15 cellular contexts compared by ENCODE assay signal in the genomic region with DNA sequence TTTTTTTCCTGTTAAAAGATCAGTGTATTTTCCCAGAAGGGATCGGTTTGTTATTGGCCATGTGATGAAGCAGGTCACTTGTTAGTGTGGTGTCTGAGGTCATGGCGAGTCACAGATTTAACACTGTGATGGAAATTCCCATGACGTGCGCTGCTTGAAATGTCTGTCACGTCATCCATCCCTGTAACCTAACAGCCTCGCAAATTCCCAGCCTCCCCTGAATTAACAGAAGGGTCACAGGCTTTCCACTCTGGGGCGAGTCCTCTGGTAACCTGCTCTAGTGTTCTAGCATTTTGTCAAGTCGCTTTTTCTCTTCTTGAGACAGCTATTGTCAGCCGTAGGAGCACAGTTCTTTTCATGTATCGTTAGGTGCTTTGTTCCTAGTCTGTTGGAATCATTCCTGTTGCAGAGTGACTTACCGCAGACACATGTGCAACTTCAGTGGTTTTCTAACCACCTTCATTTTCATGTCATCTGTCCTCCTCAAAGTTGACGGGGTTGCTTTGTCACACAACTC.
A peak's percentile ranks its signal among the peaks of the same experiment; 100 is the strongest.
DNase-seq lines count a peak whose midpoint lies in the region; ATAC-seq, FAIRE-seq and TF ChIP-seq lines count a peak whose summit lies in the region.
"Had no signal": no experiment of that assay in that cellular context is flagged by ENCODE, and none has a peak within 500 bp of the region (broad histone marks: within the 10 kb centered on the region; RNA-seq: fewer than 3 reads in every experiment).

No MANE protein-coding gene starts in this region.

- ATAC-seq in activated CD4-positive, alpha-beta T cell treated with anti-CD3 and anti-CD28 coated beads for 36 hours = peak; percentile 77
- ATAC-seq in left lung (no peak), GM18511 (IDR thresholded peaks at IDR 0.05; ENCODE audit: unreplicated experiment) (no peak)

- CTCF ChIA-PET in activated CD4-positive, alpha-beta T cell treated with anti-CD3 and anti-CD28 coated beads for 36 hours (lab: Charles Lee) = interaction anchor here (0.6 to 1.0 kb wide), 2 partner anchors 17 to 97 kb away, joined by 3 to 4 read pairs; no protein-coding TSS in a partner anchor
- CTCF ChIA-PET in activated CD4-positive, alpha-beta memory T cell treated with anti-CD3 and anti-CD28 coated beads for 36 hours (lab: Charles Lee) = interaction anchor here (0.8 kb wide), 1 partner anchor 136 kb away, joined by 3 read pairs; no protein-coding TSS in a partner anchor

- peak overlapping the region; percentile 51 for H3K27ac ChIP-seq in epithelial cell of prostate
- H3K27ac ChIP-seq in left lung = no peak overlapping the region

- POLR2A ChIA-PET in activated CD4-positive, alpha-beta T cell treated with anti-CD3 and anti-CD28 coated beads for 36 hours (lab: Charles Lee) = no interaction called here
- POLR2A ChIA-PET in activated CD4-positive, alpha-beta memory T cell treated with anti-CD3 and anti-CD28 coated beads for 36 hours (lab: Charles Lee) = interaction anchor here (0.8 to 1.5 kb wide), 4 partner anchors 13 to 145 kb away, joined by 3 to 4 read pairs (median 4); a partner anchor contains a TSS

- peak overlapping the region; percentile 50 for H3K4me3 Mint-ChIP-seq in activated CD4-positive, alpha-beta T cell treated with anti-CD3 and anti-CD28 coated beads for 36 hours
- H3K4me3 Mint-ChIP-seq in activated CD4-positive, alpha-beta memory T cell treated with anti-CD3 and anti-CD28 coated beads for 36 hours = no peak overlapping the region

- H3K4me1 ChIP-seq in left lung = no peaks in the 10 kb centered on the region

- no peak overlapping the region for H3K4me3 ChIP-seq in left lung
- H3K4me3 ChIP-seq: MG63 had no signal

- peaks cover 0 to 6% of the 10 kb centered on the region in 2 donors for H3K9me3 ChIP-seq in left lung

- H3K9me3 Mint-ChIP-seq in activated CD4-positive, alpha-beta T cell treated with anti-CD3 and anti-CD28 coated beads for 36 hours (ENCODE audit: low read depth) = peaks cover 12% of the 10 kb centered on the region
- H3K9me3 Mint-ChIP-seq in activated CD4-positive, alpha-beta memory T cell treated with anti-CD3 and anti-CD28 coated beads for 36 hours = peaks cover 11% of the 10 kb centered on the region

- peak overlapping the region; percentile 89 for H3K27ac Mint-ChIP-seq in activated CD4-positive, alpha-beta T cell treated with anti-CD3 and anti-CD28 coated beads for 36 hours
- H3K27ac Mint-ChIP-seq in activated CD4-positive, alpha-beta memory T cell treated with anti-CD3 and anti-CD28 coated beads for 36 hours = peak overlapping the region; percentile 85

- H3K36me3 Mint-ChIP-seq in activated CD4-positive, alpha-beta T cell treated with anti-CD3 and anti-CD28 coated beads for 36 hours (ENCODE audit: low read depth) = peaks cover 56% of the 10 kb centered on the region
- peaks cover 44% of the 10 kb centered on the region for H3K36me3 Mint-ChIP-seq in activated CD4-positive, alpha-beta memory T cell treated with anti-CD3 and anti-CD28 coated beads for 36 hours

- intact Hi-C loops in activated CD4-positive, alpha-beta T cell treated with anti-CD3 and anti-CD28 coated beads for 36 hours (cut with DNase I, micrococcal nuclease) = loop anchor here (2.0 to 10.0 kb wide), 4 partner anchors 108 to 146 kb away; a partner anchor contains a TSS
- intact Hi-C loops in activated CD4-positive, alpha-beta memory T cell treated with anti-CD3 and anti-CD28 coated beads for 36 hours (cut with micrococcal nuclease) = loop anchor here (1.0 to 5.0 kb wide), 2 partner anchors 48 to 99 kb away; no protein-coding TSS in a partner anchor
- intact Hi-C loops in left lung (cut with DNase I) = no loop called here

- FAIRE-seq in HTR-8/SVneo (lab: Jason Lieb, UNC) = no peak
- FAIRE-seq: endothelial cell of umbilical vein, H54 had no signal

- no peaks in the 10 kb centered on the region for H3K27me3 ChIP-seq in left lung
- H3K27me3 ChIP-seq: MG63 had no signal

- H3K36me3 ChIP-seq in left lung = peaks cover 0 to 28% of the 10 kb centered on the region in 2 donors

- H3K4me1 Mint-ChIP-seq in activated CD4-positive, alpha-beta T cell treated with anti-CD3 and anti-CD28 coated beads for 36 hours = peaks cover 34% of the 10 kb centered on the region
- peaks cover 16% of the 10 kb centered on the region for H3K4me1 Mint-ChIP-seq in activated CD4-positive, alpha-beta memory T cell treated with anti-CD3 and anti-CD28 coated beads for 36 hours (ENCODE audit: low read depth)

- TF ChIP-seq CTCF in left lung (IDR thresholded peaks at IDR 0.05) = no peak

- no peaks in the 10 kb centered on the region for H3K27me3 Mint-ChIP-seq in activated CD4-positive, alpha-beta T cell treated with anti-CD3 and anti-CD28 coated beads for 36 hours
- no peaks in the 10 kb centered on the region for H3K27me3 Mint-ChIP-seq in activated CD4-positive, alpha-beta memory T cell treated with anti-CD3 and anti-CD28 coated beads for 36 hours

- DNase-seq in activated CD4-positive, alpha-beta T cell treated with anti-CD3 and anti-CD28 coated beads for 36 hours = peak; percentile 76
- no peak for DNase-seq in activated CD4-positive, alpha-beta T cell treated with anti-CD3 and anti-CD28 coated beads for 1 hour
- peak; percentile 62 for DNase-seq in activated CD4-positive, alpha-beta memory T cell treated with anti-CD3 and anti-CD28 coated beads for 36 hours
- DNase-seq in epithelial cell of prostate (ENCODE audit: low read depth, low spot score) (peak; percentile 39), left lung (no peak), HTR-8/SVneo (ENCODE audit: insufficient read length, low spot score) (no peak)
- DNase-seq in stimulated activated CD4-positive, alpha-beta T cell treated with anti-CD3 and anti-CD28 coated beads, TNF-alpha, amount 100 ng/mL, for 24 hours (ENCODE audit: low read depth in 3 of 3) = peak in 2 of 3 experiments; percentile 9 to 39
- DNase-seq: 8988T, islet precursor cell, MG63, NCI-H748 treated with DMSO at 0.1 percent for 48 hours, nucleus accumbens had no signal

Comparison
In these comparisons a context has a peak if more than half of its experiments do, and no peak if none do; other contexts are left out.
1. DNase-seq: peak in activated CD4-positive, alpha-beta T cell treated with anti-CD3 and anti-CD28 coated beads for 36 hours (single experiment), activated CD4-positive, alpha-beta memory T cell treated with anti-CD3 and anti-CD28 coated beads for 36 hours (single experiment), epithelial cell of prostate (single experiment) and stimulated activated CD4-positive, alpha-beta T cell treated with anti-CD3 and anti-CD28 coated beads, TNF-alpha, amount 100 ng/mL, for 24 hours (2 of 3); none in activated CD4-positive, alpha-beta T cell treated with anti-CD3 and anti-CD28 coated beads for 1 hour (single experiment), left lung (0 of 2) and HTR-8/SVneo (single experiment).
2. intact Hi-C loops: an anchor here in activated CD4-positive, alpha-beta T cell treated with anti-CD3 and anti-CD28 coated beads for 36 hours (2.0 to 10.0 kb wide) and activated CD4-positive, alpha-beta memory T cell treated with anti-CD3 and anti-CD28 coated beads for 36 hours (1.0 to 5.0 kb wide); none called in left lung.